8 cellular contexts compared by ENCODE assay signal in the genomic region with DNA sequence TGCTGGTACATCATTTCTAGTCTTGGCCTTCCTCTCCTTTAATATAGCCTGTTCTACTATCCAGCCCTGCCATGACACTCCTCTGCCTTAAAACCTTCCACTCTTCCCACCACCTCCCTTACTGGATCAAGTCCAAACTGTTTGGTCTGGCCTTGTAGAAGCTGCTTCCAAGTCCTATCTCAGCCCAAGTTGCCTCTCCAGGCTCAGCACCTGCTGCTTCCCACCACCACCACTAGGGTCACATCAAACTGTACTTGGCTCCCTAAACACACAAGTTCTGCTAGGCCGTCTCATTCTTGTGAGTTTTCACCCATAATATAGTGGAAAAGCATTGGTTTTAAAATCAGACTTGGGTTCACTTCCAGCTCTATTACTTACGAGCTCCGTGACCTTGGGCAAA. TPM values are rescaled to one million over a fixed set of nuclear protein-coding genes. Genes with fewer than 3 reads are reported as not detected.
A peak's percentile ranks its signal among the peaks of the same experiment; 100 is the strongest.
DNase-seq lines count a peak whose midpoint lies in the region; ATAC-seq and TF ChIP-seq lines count a peak whose summit lies in the region.

No MANE protein-coding gene starts in this region.

- peaks cover 0 to 6% of the 10 kb centered on the region in 2 experiments; a peak in 1 of 4 replicates for H3K9me3 ChIP-seq in HCT116 (ENCODE audit: control insufficient read depth in 1 of 2, insufficient read depth in 1 of 2, low read depth in 1 of 2, low read length in 2 of 2)
- peaks cover 12% of the 10 kb centered on the region for H3K9me3 ChIP-seq in NT2/D1 (ENCODE audit: insufficient read depth, low read length)

- POLR2A ChIA-PET in HCT116 (lab: Charles Lee): no interaction called here

- H3K27ac ChIP-seq in HCT116 (ENCODE audit: low read depth, low read length): no peak overlapping the region

- H3K27me3 ChIP-seq in HCT116 (ENCODE audit: insufficient read depth, low read length) (no peaks in the 10 kb centered on the region), NT2/D1 (ENCODE audit: insufficient read depth, insufficient read length) (no peaks in the 10 kb centered on the region)

- intact Hi-C loops in HCT116 (cut with micrococcal nuclease) (no loop called here), Right ventricle myocardium superior (cut with DNase I) (no loop called here)

- H3K36me3 ChIP-seq in HCT116 (ENCODE audit: control insufficient read depth in 1 of 2, insufficient read depth in 2 of 2, low read length in 2 of 2): no peaks in the 10 kb centered on the region; a peak in 1 of 4 replicates
- H3K36me3 ChIP-seq in NT2/D1 (ENCODE audit: insufficient read depth, insufficient read length, low read length): peaks cover 4% of the 10 kb centered on the region

- H3K4me2 ChIP-seq in HCT116 (ENCODE audit: low read length): peak overlapping the region; percentile 86

- no peaks in the 10 kb centered on the region for H3K9me2 ChIP-seq in HCT116 (ENCODE audit: insufficient read depth)

- TF ChIP-seq RAD21 in HCT116 (IDR thresholded peaks at IDR 0.05; ENCODE audit: low read depth): no peak

- no TSS peak for BruUV-seq in HCT116 (replicated peaks; lab: Mats Ljungman, UMichigan)

- RAD21 ChIA-PET in HCT116 (lab: Charles Lee; ENCODE audit: low non-redundant PET in 1 of 2, low total read pairs in 2 of 2, uncharacterized antibody in 2 of 2, unreplicated experiment in 2 of 2): no interaction called here

- H3K9ac ChIP-seq in HCT116 (ENCODE audit: low read length) (no peak overlapping the region), NT2/D1 (ENCODE audit: insufficient read length, low read depth) (no peak overlapping the region)

- H3K4me1 ChIP-seq in HCT116 (ENCODE audit: control insufficient read depth in 1 of 2, insufficient read depth in 2 of 2, low read length in 2 of 2): peaks cover 4 to 13% of the 10 kb centered on the region in 2 experiments
- H3K4me1 ChIP-seq in NT2/D1 (ENCODE audit: insufficient read depth, insufficient read length): no peaks in the 10 kb centered on the region

- TF ChIP-seq CTCF in HCT116 (IDR thresholded peaks at IDR 0.05 in 2 of 3, conservative IDR thresholded peaks at IDR 0.05 in 1 of 3; ENCODE audit: borderline replicate concordance in 1 of 3, insufficient read depth in 1 of 3, low read depth in 2 of 3, low read length in 2 of 3): peak in 2 of 3 experiments; percentile 80 to 82; a peak in 4 of 6 replicates

- H3K79me2 ChIP-seq in HCT116 (ENCODE audit: insufficient read depth, low read length): peaks cover 62% of the 10 kb centered on the region

- DNase-seq in DMS114 treated with DMSO at 0.1 percent for 48 hours (lab: John Stamatoyannopoulos, UW; ENCODE audit: unreplicated experiment): peak; percentile 53
- peak; percentile 70 for DNase-seq in HCT116 (ENCODE audit: low read depth, low spot score)
- peak; percentile 48 for DNase-seq in NT2/D1 (ENCODE audit: low read depth, low spot score)
- peak; percentile 33 to 50 for DNase-seq in activated T-cell treated with anti-CD3 and anti-CD28 coated beads, Interleukin-2, amount 50 U/mL, for 48 hours
- no peak for DNase-seq in Right ventricle myocardium superior
- peak; percentile 26 for DNase-seq in stimulated activated CD4-positive, alpha-beta T cell treated with anti-CD3 and anti-CD28 coated beads, Interleukin-4, amount 100 ng/mL, for 1 hour

- ATAC-seq in HCT116 (peak; percentile 68), Right ventricle myocardium superior (ENCODE audit: poor library complexity) (peak; percentile 28), GM21447 (IDR thresholded peaks at IDR 0.05; ENCODE audit: unreplicated experiment) (no peak), HG03108 (IDR thresholded peaks at IDR 0.05; ENCODE audit: unreplicated experiment) (no peak)

- TF ChIP-seq POLR2A in HCT116 (IDR thresholded peaks at IDR 0.05; ENCODE audit: borderline replicate concordance, extremely low read depth, insufficient read depth, insufficient read length): no peak

- CTCF ChIA-PET in HCT116 (lab: Charles Lee): interaction anchor here (1.1 to 2.8 kb wide), 5 partner anchors 13 to 192 kb away, joined by 3 to 11 read pairs (median 3); no protein-coding TSS in a partner anchor

- H2AFZ ChIP-seq in HCT116 (ENCODE audit: low read depth, low read length, poor library complexity, severe bottlenecking): no peak overlapping the region

- 0 out of 2 replicates have a peak, but pooled peaks cover 4% of the 10 kb centered on the region for H4K20me1 ChIP-seq in HCT116 (ENCODE audit: insufficient read depth)

- H3K4me3 ChIP-seq in HCT116 (replicated peaks in 1 of 2; ENCODE audit: low read depth in 1 of 2, low read length in 2 of 2): no peak overlapping the region; a peak in 1 of 4 replicates
- H3K4me3 ChIP-seq in NT2/D1 (ENCODE audit: insufficient read length, low read depth): no peak overlapping the region

TF ChIP-seq in HCT116, 20 proteins besides CTCF, POLR2A, EP300 and RAD21:
- TF ChIP-seq EGR1 (IDR thresholded peaks at IDR 0.05; ENCODE audit: low read depth): no peak
- TF ChIP-seq EZH2phosphoT487 (IDR thresholded peaks at IDR 0.05; ENCODE audit: borderline replicate concordance): no peak
- TF ChIP-seq, protein P1, sequence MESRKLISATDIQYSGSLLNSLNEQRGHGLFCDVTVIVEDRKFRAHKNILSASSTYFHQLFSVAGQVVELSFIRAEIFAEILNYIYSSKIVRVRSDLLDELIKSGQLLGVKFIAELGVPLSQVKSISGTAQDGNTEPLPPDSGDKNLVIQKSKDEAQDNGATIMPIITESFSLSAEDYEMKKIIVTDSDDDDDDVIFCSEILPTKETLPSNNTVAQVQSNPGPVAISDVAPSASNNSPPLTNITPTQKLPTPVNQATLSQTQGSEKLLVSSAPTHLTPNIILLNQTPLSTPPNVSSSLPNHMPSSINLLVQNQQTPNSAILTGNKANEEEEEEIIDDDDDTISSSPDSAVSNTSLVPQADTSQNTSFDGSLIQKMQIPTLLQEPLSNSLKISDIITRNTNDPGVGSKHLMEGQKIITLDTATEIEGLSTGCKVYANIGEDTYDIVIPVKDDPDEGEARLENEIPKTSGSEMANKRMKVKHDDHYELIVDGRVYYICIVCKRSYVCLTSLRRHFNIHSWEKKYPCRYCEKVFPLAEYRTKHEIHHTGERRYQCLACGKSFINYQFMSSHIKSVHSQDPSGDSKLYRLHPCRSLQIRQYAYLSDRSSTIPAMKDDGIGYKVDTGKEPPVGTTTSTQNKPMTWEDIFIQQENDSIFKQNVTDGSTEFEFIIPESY (IDR thresholded peaks at IDR 0.05; ENCODE audit: extremely low read depth, insufficient replicate concordance, low read length): no peak
- no peak for TF ChIP-seq SP1 (IDR thresholded peaks at IDR 0.05; ENCODE audit: low read depth)
- TF ChIP-seq ZFX (IDR thresholded peaks at IDR 0.05): no peak
- TF ChIP-seq, protein P2, sequence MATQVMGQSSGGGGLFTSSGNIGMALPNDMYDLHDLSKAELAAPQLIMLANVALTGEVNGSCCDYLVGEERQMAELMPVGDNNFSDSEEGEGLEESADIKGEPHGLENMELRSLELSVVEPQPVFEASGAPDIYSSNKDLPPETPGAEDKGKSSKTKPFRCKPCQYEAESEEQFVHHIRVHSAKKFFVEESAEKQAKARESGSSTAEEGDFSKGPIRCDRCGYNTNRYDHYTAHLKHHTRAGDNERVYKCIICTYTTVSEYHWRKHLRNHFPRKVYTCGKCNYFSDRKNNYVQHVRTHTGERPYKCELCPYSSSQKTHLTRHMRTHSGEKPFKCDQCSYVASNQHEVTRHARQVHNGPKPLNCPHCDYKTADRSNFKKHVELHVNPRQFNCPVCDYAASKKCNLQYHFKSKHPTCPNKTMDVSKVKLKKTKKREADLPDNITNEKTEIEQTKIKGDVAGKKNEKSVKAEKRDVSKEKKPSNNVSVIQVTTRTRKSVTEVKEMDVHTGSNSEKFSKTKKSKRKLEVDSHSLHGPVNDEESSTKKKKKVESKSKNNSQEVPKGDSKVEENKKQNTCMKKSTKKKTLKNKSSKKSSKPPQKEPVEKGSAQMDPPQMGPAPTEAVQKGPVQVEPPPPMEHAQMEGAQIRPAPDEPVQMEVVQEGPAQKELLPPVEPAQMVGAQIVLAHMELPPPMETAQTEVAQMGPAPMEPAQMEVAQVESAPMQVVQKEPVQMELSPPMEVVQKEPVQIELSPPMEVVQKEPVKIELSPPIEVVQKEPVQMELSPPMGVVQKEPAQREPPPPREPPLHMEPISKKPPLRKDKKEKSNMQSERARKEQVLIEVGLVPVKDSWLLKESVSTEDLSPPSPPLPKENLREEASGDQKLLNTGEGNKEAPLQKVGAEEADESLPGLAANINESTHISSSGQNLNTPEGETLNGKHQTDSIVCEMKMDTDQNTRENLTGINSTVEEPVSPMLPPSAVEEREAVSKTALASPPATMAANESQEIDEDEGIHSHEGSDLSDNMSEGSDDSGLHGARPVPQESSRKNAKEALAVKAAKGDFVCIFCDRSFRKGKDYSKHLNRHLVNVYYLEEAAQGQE (IDR thresholded peaks at IDR 0.05; ENCODE audit: low read depth): no peak
- no peak for TF ChIP-seq CBX3 (IDR thresholded peaks at IDR 0.05; ENCODE audit: low read depth)
- TF ChIP-seq ELF1 (IDR thresholded peaks at IDR 0.05; ENCODE audit: borderline replicate concordance, low read depth): no peak
- TF ChIP-seq, protein P3, sequence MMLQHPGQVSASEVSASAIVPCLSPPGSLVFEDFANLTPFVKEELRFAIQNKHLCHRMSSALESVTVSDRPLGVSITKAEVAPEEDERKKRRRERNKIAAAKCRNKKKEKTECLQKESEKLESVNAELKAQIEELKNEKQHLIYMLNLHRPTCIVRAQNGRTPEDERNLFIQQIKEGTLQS (IDR thresholded peaks at IDR 0.05): no peak
- no peak for TF ChIP-seq EZH2 (IDR thresholded peaks at IDR 0.05)
- TF ChIP-seq POLR2AphosphoS5 (IDR thresholded peaks at IDR 0.05; ENCODE audit: low read depth, low read length): no peak
- no peak for TF ChIP-seq ZNF274 (IDR thresholded peaks at IDR 0.05; ENCODE audit: low read depth, low read length)
- no peak for TF ChIP-seq MAX (IDR thresholded peaks at IDR 0.05)
- TF ChIP-seq TCF7L2 (IDR thresholded peaks at IDR 0.05; ENCODE audit: borderline replicate concordance, extremely low read depth, insufficient read depth, insufficient read length): no peak

RNA-seq across cellular contexts. Expression of gene NDUFA8, which starts 1.4 kb away (rescaled TPM):
- total RNA-seq in HCT116 (2021; ENCODE audit: unreplicated experiment) (84.5 TPM), Right ventricle myocardium superior (294 TPM)
- polyA plus RNA-seq in HCT116 (2012): 94.5 and 120 TPM in 2 replicates

RNA-seq across cellular contexts. Expression of gene MORN5, which starts 1.5 kb away (rescaled TPM):
- total RNA-seq in HCT116 (2021; ENCODE audit: unreplicated experiment) (not detected), Right ventricle myocardium superior (not detected)
- polyA plus RNA-seq in HCT116 (2012): 0.88 TPM in 1 of 2 replicates, not detected in the other

Comparison
In these comparisons a context has a peak if more than half of its experiments do, and no peak if none do; other contexts are left out.
1. ATAC-seq: peak in HCT116 (single experiment) and Right ventricle myocardium superior (single experiment); none in GM21447 (single experiment) and HG03108 (single experiment).